In genomic region chr15:85795320-85795668, GRCh38 we compare ENCODE assay signal across 9 cellular contexts. TPM values are rescaled to one million over a fixed set of nuclear protein-coding genes. Genes with fewer than 3 reads are reported as not detected.
DNase-seq lines count a peak whose midpoint lies in the region; ATAC-seq, FAIRE-seq and TF ChIP-seq lines count a peak whose summit lies in the region.
"Had no signal": no experiment of that assay in that cellular context is flagged by ENCODE, and none has a peak within 500 bp of the region (broad histone marks: within the 10 kb centered on the region; RNA-seq: fewer than 3 reads in every experiment).

No MANE protein-coding gene starts in this region.

- no peak overlapping the region for H3K27ac ChIP-seq in thymus (ENCODE audit: low read depth)

- peak overlapping the region; percentile 12 for H3K4me3 ChIP-seq in kidney epithelial cell (ENCODE audit: low read depth, low read length)
- H3K4me3 ChIP-seq in thymus (ENCODE audit: low read length): peak overlapping the region; percentile 77

- DNase-seq in activated T-cell treated with anti-CD3 and anti-CD28 coated beads, Interleukin-2, amount 50 U/mL, for 4 hours: no peak
- DNase-seq in activated T-cell treated with anti-CD3 and anti-CD28 coated beads, Interleukin-2, amount 50 U/mL, for 48 hours: no peak
- DNase-seq in activated B cell treated with CpG ODN at 0.5 μM for 24 hours (no peak), kidney epithelial cell (ENCODE audit: low read depth) (no peak), GM12891 (ENCODE audit: insufficient read length, low spot score) (no peak), DMS79 treated with DMSO at 0.1 percent for 48 hours (lab: John Stamatoyannopoulos, UW) (no peak), HuH-7.5 (ENCODE audit: low spot score) (no peak)

- H3K27me3 Mint-ChIP-seq in activated T-cell treated with anti-CD3 and anti-CD28 coated beads, Interleukin-2, amount 50 U/mL, for 4 hours (ENCODE audit: low read depth): no peaks in the 10 kb centered on the region
- H3K27me3 Mint-ChIP-seq in activated B cell treated with CpG ODN at 0.5 μM for 24 hours: peaks cover 2% of the 10 kb centered on the region

- no peak for FAIRE-seq in GM12891 (lab: Jason Lieb, UNC)
- FAIRE-seq: G401.6 had no signal

- H3K27me3 ChIP-seq in kidney epithelial cell (ENCODE audit: control insufficient read depth, insufficient read depth, low read length): no peaks in the 10 kb centered on the region
- no peaks in the 10 kb centered on the region for H3K27me3 ChIP-seq in thymus (ENCODE audit: control insufficient read depth, insufficient read depth)

- TF ChIP-seq POLR2A in GM12891 (IDR thresholded peaks at IDR 0.05; ENCODE audit: low read depth, low read length): no peak

- no peak overlapping the region for H3K27ac Mint-ChIP-seq in activated B cell treated with CpG ODN at 0.5 μM for 24 hours

- no peak for ATAC-seq in activated T-cell treated with anti-CD3 and anti-CD28 coated beads, Interleukin-2, amount 50 U/mL, for 4 hours
- no peak for ATAC-seq in activated B cell treated with CpG ODN at 0.5 μM for 24 hours (ENCODE audit: low read depth)

- WGBS in thymus: 70% methylated on average over 8 of the region's 8 CpGs

- no peaks in the 10 kb centered on the region for H3K9me3 ChIP-seq in thymus (ENCODE audit: control insufficient read depth)

- CTCF ChIA-PET in activated B cell treated with CpG ODN at 0.5 μM for 24 hours (lab: Charles Lee): no interaction called here

- no peaks in the 10 kb centered on the region for H3K36me3 Mint-ChIP-seq in activated T-cell treated with anti-CD3 and anti-CD28 coated beads, Interleukin-2, amount 50 U/mL, for 4 hours (ENCODE audit: insufficient read depth)
- H3K36me3 Mint-ChIP-seq in activated B cell treated with CpG ODN at 0.5 μM for 24 hours (ENCODE audit: low read depth): no peaks in the 10 kb centered on the region

- H3K9me3 Mint-ChIP-seq in activated T-cell treated with anti-CD3 and anti-CD28 coated beads, Interleukin-2, amount 50 U/mL, for 4 hours: no peaks in the 10 kb centered on the region
- no peaks in the 10 kb centered on the region for H3K9me3 Mint-ChIP-seq in activated B cell treated with CpG ODN at 0.5 μM for 24 hours

- no peak for TF ChIP-seq CTCF in activated B cell treated with CpG ODN at 0.5 μM for 24 hours (IDR thresholded peaks at IDR 0.05)
- TF ChIP-seq CTCF in kidney epithelial cell (IDR thresholded peaks at IDR 0.05; ENCODE audit: insufficient read depth, low read length, poor library complexity, severe bottlenecking): no peak

- POLR2A ChIA-PET in activated B cell treated with CpG ODN at 0.5 μM for 24 hours (lab: Charles Lee): no interaction called here

- H3K36me3 ChIP-seq in kidney epithelial cell (ENCODE audit: control insufficient read depth, insufficient read depth, low read length) (no peaks in the 10 kb centered on the region), thymus (ENCODE audit: control insufficient read depth, insufficient read depth) (no peaks in the 10 kb centered on the region)

- peak overlapping the region; percentile 88 for H3K4me3 Mint-ChIP-seq in activated T-cell treated with anti-CD3 and anti-CD28 coated beads, Interleukin-2, amount 50 U/mL, for 4 hours
- H3K4me3 Mint-ChIP-seq in activated B cell treated with CpG ODN at 0.5 μM for 24 hours: peak overlapping the region; percentile 80

- intact Hi-C loops in activated B cell treated with CpG ODN at 0.5 μM for 24 hours (cut with micrococcal nuclease): loop anchor here (2.0 kb wide), 1 partner anchor 46 kb away; no protein-coding TSS in a partner anchor

- H3K4me1 ChIP-seq in thymus (ENCODE audit: control insufficient read depth, insufficient read depth, low read length): peaks cover 9% of the 10 kb centered on the region

- H3K4me1 Mint-ChIP-seq in activated T-cell treated with anti-CD3 and anti-CD28 coated beads, Interleukin-2, amount 50 U/mL, for 4 hours (ENCODE audit: low read depth): peaks cover 35% of the 10 kb centered on the region
- peaks cover 20% of the 10 kb centered on the region for H3K4me1 Mint-ChIP-seq in activated B cell treated with CpG ODN at 0.5 μM for 24 hours

TF ChIP-seq in GM12891, 5 proteins besides CTCF, POLR2A, EP300 and RAD21:
- TF ChIP-seq POLR2AphosphoS5 (IDR thresholded peaks at IDR 0.05; ENCODE audit: low read depth, low read length): no peak
- TF ChIP-seq TAF1 (IDR thresholded peaks at IDR 0.05; ENCODE audit: low read depth, low read length): no peak
- no peak for TF ChIP-seq POU2F2 (IDR thresholded peaks at IDR 0.05; ENCODE audit: low read depth, low read length)
- TF ChIP-seq SPI1 (IDR thresholded peaks at IDR 0.05; ENCODE audit: low read depth, low read length): no peak
- TF ChIP-seq PAX5 (IDR thresholded peaks at IDR 0.05; ENCODE audit: insufficient read depth, low read length, severe bottlenecking): no peak
TF ChIP-seq in GM12891: peak in this region for 0.

RNA-seq across cellular contexts. Expression of gene KLHL25, which starts 0.6 kb away (rescaled TPM):
- total RNA-seq in activated T-cell treated with anti-CD3 and anti-CD28 coated beads, Interleukin-2, amount 50 U/mL, for 4 hours: 1 to 10 TPM; 3.3 to 5.1 (median 3.8) TPM
- total RNA-seq in activated B cell treated with CpG ODN at 0.5 μM for 24 hours (2.0 and 2.1 TPM in 2 replicates), kidney epithelial cell (13.2 and 14.8 TPM in 2 replicates)
- polyA plus RNA-seq in thymus: 3.2 TPM
- 0.69 TPM for polyA plus RNA-seq in GM12891 (2012; ENCODE audit: low read depth, missing spikeins)
